Comparison of ENCODE assay signal across 8 cellular contexts in genomic region chr2:131105156-131105949, GRCh38. TPM values are rescaled to one million over a fixed set of nuclear protein-coding genes. Genes with fewer than 3 reads are reported as not detected.
DNase-seq lines count a peak whose midpoint lies in the region; ATAC-seq and TF ChIP-seq lines count a peak whose summit lies in the region.

Gene PLEKHB2 (plus strand): TSS chr2:131105336. CDS start chr2:131120942, 15,606 bp downstream.

- ATAC-seq in left cardiac atrium: peak; percentile 93 to 95
- ATAC-seq in psoas muscle: peak; percentile 84 to 92 (median 87)

- TF ChIP-seq POLR2A in adrenal gland (IDR thresholded peaks at IDR 0.05): peak; percentile 80 to 93

- 0 out of 2 replicates have a peak, but pooled peaks have one; percentile 23 for TF ChIP-seq CTCF in GM12874 (IDR thresholded peaks at IDR 0.05; ENCODE audit: insufficient read depth, low read depth, low read length)
- peak; percentile 58; the same call in 1 of the 2 replicates for TF ChIP-seq CTCF in HFFc6 (IDR thresholded peaks at IDR 0.05)
- peak in 2 of 6 experiments; percentile 19 to 25 for TF ChIP-seq CTCF in adrenal gland (IDR thresholded peaks at IDR 0.05)
- peak; percentile 20 for TF ChIP-seq CTCF in psoas muscle (IDR thresholded peaks at IDR 0.05)

- no peaks in the 10 kb centered on the region; the same call in 1 of the 2 replicates for H3K27me3 Mint-ChIP-seq in HFFc6 (ENCODE audit: insufficient read depth)

- no peaks in the 10 kb centered on the region for H3K9me3 Mint-ChIP-seq in HFFc6

- H3K4me1 Mint-ChIP-seq in HFFc6 (ENCODE audit: low read depth): peaks cover 28% of the 10 kb centered on the region

- DNase-seq in HFFc6: peak; percentile 81
- peak; percentile 94 for DNase-seq in NAMALWA (ENCODE audit: low spot score)
- peak; percentile 87 to 94 (median 89) for DNase-seq in T-helper 1 cell
- peak; percentile 89 to 96 (median 89) for DNase-seq in adrenal gland
- peak; percentile 93 for DNase-seq in left cardiac atrium
- DNase-seq in psoas muscle: peak; percentile 92 to 95

- peaks cover 10% of the 10 kb centered on the region for H3K36me3 Mint-ChIP-seq in HFFc6 (ENCODE audit: low read depth)

- peaks cover 20 to 35% of the 10 kb centered on the region in 2 donors for H3K4me1 ChIP-seq in adrenal gland (replicated peaks in 1 of 2)
- H3K4me1 ChIP-seq in psoas muscle: peaks cover 14% of the 10 kb centered on the region
- no peaks in the 10 kb centered on the region for H3K4me1 ChIP-seq in urinary bladder (ENCODE audit: insufficient read depth)

- peak within 1 kb of the TSS; percentile 46 to 99 (median 84) for H3K4me3 ChIP-seq in adrenal gland
- peak within 1 kb of the TSS; percentile 88 for H3K4me3 ChIP-seq in psoas muscle
- peak within 1 kb of the TSS; percentile 96 for H3K4me3 ChIP-seq in urinary bladder (ENCODE audit: low read depth, low read length)

- peak within 1 kb of the TSS; percentile 94 to 99 (median 97) for H3K27ac ChIP-seq in adrenal gland
- peak within 1 kb of the TSS; percentile 93 for H3K27ac ChIP-seq in psoas muscle
- peak within 1 kb of the TSS; percentile 91 for H3K27ac ChIP-seq in urinary bladder (ENCODE audit: low read depth)

- H3K36me3 ChIP-seq in adrenal gland (replicated peaks in 1 of 2) (no peaks in the 10 kb centered on the region), psoas muscle (ENCODE audit: insufficient read depth in 1 of 2, low read depth in 1 of 2) (peaks cover 0 to 10% of the 10 kb centered on the region in 2 donors), urinary bladder (ENCODE audit: insufficient read depth) (no peaks in the 10 kb centered on the region)

- 0 to 1% (median 1%) methylated on average over 32 to 66 of the region's 66 CpGs for WGBS in adrenal gland, 4 donors
- WGBS in psoas muscle, 3 donors: 0 to 1% (median 0%) methylated on average over 61 to 66 of the region's 66 CpGs
- under 1% methylated on average over 66 of the region's 66 CpGs for WGBS in urinary bladder

- H3K4me3 Mint-ChIP-seq in HFFc6: peak within 1 kb of the TSS; percentile 95

- peak within 1 kb of the TSS; percentile 90 for H3K27ac Mint-ChIP-seq in HFFc6

- no peaks in the 10 kb centered on the region for H3K27me3 ChIP-seq in adrenal gland
- no peaks in the 10 kb centered on the region for H3K27me3 ChIP-seq in psoas muscle (ENCODE audit: insufficient read depth in 3 of 3, low read length in 2 of 3)

- intact Hi-C loops in adrenal gland (cut with DNase I): no loop called here
- intact Hi-C loops in left cardiac atrium (cut with DNase I): no loop called here
- intact Hi-C loops in psoas muscle (cut with DNase I): no loop called here

- H3K9me3 ChIP-seq in adrenal gland (replicated peaks in 1 of 3) (no peaks in the 10 kb centered on the region), psoas muscle (no peaks in the 10 kb centered on the region)

RNA-seq across cellular contexts. Expression of gene PLEKHB2, which starts in this region (rescaled TPM):
- 10 to 100 TPM; 87.3 to 96.2 (median 93.6) TPM for total RNA-seq in HFFc6 (2021; fragmentation: NEBNext Ultra II Directional; extraction: Animal tissue kit (Norgen Biotek cat#: 25700))
- 100 to 1,000 TPM in 3 of 8 donors, 10 to 100 TPM in 5; 75.1 to 146 (median 96.0) TPM for total RNA-seq in adrenal gland
- 100 to 1,000 TPM in 1 of 3 donors, 10 to 100 TPM in 2; 16.1 to 181 (median 23.1) TPM for polyA plus RNA-seq in adrenal gland
- total RNA-seq in left cardiac atrium: 10 to 100 TPM; 30.9 to 38.2 TPM
- 10 to 100 TPM; 24.7 to 67.6 (median 28.7) TPM for total RNA-seq in psoas muscle
- polyA plus RNA-seq in psoas muscle: 10 to 100 TPM; 17.9 to 81.4 (median 74.7) TPM
- 40.4 TPM for total RNA-seq in urinary bladder
- 27.1 TPM for polyA plus RNA-seq in urinary bladder

Comparison
In these comparisons a context has a peak if more than half of its experiments do, and no peak if none do; other contexts are left out.
1. Peak in every context shown above with its lines: DNase-seq, ATAC-seq, H3K4me3 ChIP-seq and H3K27ac ChIP-seq.